ENCODE assay signal across 18 cellular contexts in genomic region chr12:71161575-71161974, GRCh38. TPM values are rescaled to one million over a fixed set of nuclear protein-coding genes. Genes with fewer than 3 reads are reported as not detected.
"Had no signal": no experiment of that assay in that cellular context is flagged by ENCODE, and none has a peak within 500 bp of the region (broad histone marks: within the 10 kb centered on the region; RNA-seq: fewer than 3 reads in every experiment).

No MANE protein-coding gene starts in this region.

- H3K27ac ChIP-seq: foreskin keratinocyte, lower lobe of right lung, right atrium auricular region, skin epidermis, suprapubic skin, upper lobe of right lung had no signal

- H3K9me3 ChIP-seq: lower lobe of right lung, right atrium auricular region, suprapubic skin, upper lobe of right lung had no signal

- H3K4me3 ChIP-seq: lower lobe of right lung, right atrium auricular region, skin epidermis, suprapubic skin, upper lobe of right lung had no signal

- H3K27me3 ChIP-seq: foreskin keratinocyte, right atrium auricular region, suprapubic skin, upper lobe of right lung had no signal

- H3K36me3 ChIP-seq: lower lobe of right lung, right atrium auricular region, suprapubic skin, upper lobe of right lung had no signal

- H3K4me1 ChIP-seq: foreskin keratinocyte, right atrium auricular region had no signal

- ATAC-seq: activated CD4-positive, alpha-beta T cell treated with anti-CD3 and anti-CD28 coated beads for 36 hours; foreskin keratinocyte; lower lobe of right lung; stimulated activated naive CD8-positive, alpha-beta T cell treated with anti-CD3 and anti-CD28 coated beads, Interleukin-15, Interleukin-2, amounts not matched to agents 100 U/mL and 50 U/mL, for 24 hours; T-helper 17 cell; upper lobe of right lung had no signal

- DNase-seq: activated CD4-positive, alpha-beta memory T cell treated with anti-CD3 and anti-CD28 coated beads for 36 hours; activated CD4-positive, alpha-beta T cell treated with anti-CD3 and anti-CD28 coated beads for 36 hours; activated gamma-delta T cell treated with Interleukin-2 at 50 U/mL for 16 hours; activated T-cell treated with anti-CD3 and anti-CD28 coated beads, Interleukin-2, amount 50 U/mL, for 48 hours; amygdala; effector memory CD4-positive, alpha-beta T cell; foreskin keratinocyte; head of caudate nucleus; left cardiac atrium; lower lobe of right lung; stimulated activated CD4-positive, alpha-beta T cell treated with anti-CD3 and anti-CD28 coated beads, Interleukin-4, amount 100 ng/mL, for 4 hours; stimulated activated naive CD8-positive, alpha-beta T cell treated with anti-CD3 and anti-CD28 coated beads, Interleukin-15, Interleukin-2, amounts not matched to agents 100 U/mL and 50 U/mL, for 24 hours; T-helper 17 cell; upper lobe of right lung had no signal

RNA-seq across cellular contexts. Expression of gene TSPAN8, which starts 3.8 kb away (rescaled TPM):
- total RNA-seq: activated CD4-positive, alpha-beta memory T cell treated with anti-CD3 and anti-CD28 coated beads for 36 hours; activated CD4-positive, alpha-beta T cell treated with anti-CD3 and anti-CD28 coated beads for 36 hours; foreskin keratinocyte; neural crest cell; T-helper 17 cell had no signal
- polyA plus RNA-seq: foreskin keratinocyte had no signal
